ENCODE assay signal across 22 cellular contexts in the genomic region with DNA sequence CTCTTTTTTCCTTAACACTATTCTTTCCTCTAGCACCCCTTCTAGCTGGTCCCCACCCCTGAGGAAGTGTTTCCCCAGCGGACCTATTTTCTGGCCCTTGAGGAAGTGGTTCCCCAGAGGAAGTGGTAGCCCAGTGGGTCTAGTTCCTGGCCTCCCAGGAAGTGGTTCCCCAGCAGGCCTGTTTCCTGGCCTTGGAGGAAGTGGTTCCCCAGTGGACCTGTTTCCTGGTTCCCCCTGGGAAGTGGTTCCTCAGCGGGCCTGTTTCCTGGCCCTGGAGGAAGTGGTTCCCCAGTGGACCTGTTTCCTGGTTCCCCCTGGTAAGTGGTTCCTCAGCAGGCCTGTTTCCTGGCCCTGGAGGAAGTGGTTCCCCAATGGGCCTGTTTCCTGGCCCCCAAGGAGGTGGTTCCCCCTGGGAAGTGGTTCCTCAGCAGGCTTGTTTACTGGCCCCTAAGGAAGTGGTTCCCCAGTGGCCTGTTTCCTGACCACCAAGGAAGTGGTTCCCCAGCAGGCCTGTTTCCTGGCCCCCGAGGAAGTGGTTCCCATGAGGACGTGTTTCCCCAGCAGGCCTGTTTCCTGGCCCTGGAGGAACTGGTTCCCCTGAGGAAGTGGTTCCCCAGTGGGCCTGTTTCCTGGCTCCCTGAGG. TPM values are rescaled to one million over a fixed set of nuclear protein-coding genes. Genes with fewer than 3 reads are reported as not detected.
A peak's percentile ranks its signal among the peaks of the same experiment; 100 is the strongest.
DNase-seq lines count a peak whose midpoint lies in the region; ATAC-seq and TF ChIP-seq lines count a peak whose summit lies in the region.
"Had no signal": no experiment of that assay in that cellular context is flagged by ENCODE, and none has a peak within 500 bp of the region (broad histone marks: within the 10 kb centered on the region; RNA-seq: fewer than 3 reads in every experiment).

No MANE protein-coding gene starts in this region.

- no peak overlapping the region for H3K27ac Mint-ChIP-seq in activated naive CD4-positive, alpha-beta T cell treated with anti-CD3 and anti-CD28 coated beads for 36 hours
- peak overlapping the region; percentile 92 for H3K27ac Mint-ChIP-seq in activated CD8-positive, alpha-beta T cell treated with anti-CD3 and anti-CD28 coated beads, Interleukin-2, amount 10 ng/mL, durations not matched to agents 7 days and 5 days
- peak overlapping the region; percentile 73 to 77 for H3K27ac Mint-ChIP-seq in natural killer cell treated with Interleukin-12 subunit alpha and Interleukin-12 subunit beta and Interleukin-15 and Interleukin-18, amount 100 ng/mL, for 72 hours
- H3K27ac Mint-ChIP-seq: HFFc6, mesothelial cell of epicardium had no signal

- H3K27me3 ChIP-seq in DOHH2 (ENCODE audit: control insufficient read depth, low read length) = peaks cover 9% of the 10 kb centered on the region
- H3K27me3 ChIP-seq: esophagus muscularis mucosa, neural progenitor cell, vagina had no signal

- H3K27ac ChIP-seq in DOHH2 (ENCODE audit: low read depth, low read length) = peak overlapping the region; percentile 24; the same call in 1 of the 2 replicates
- H3K27ac ChIP-seq: esophagus muscularis mucosa, neural progenitor cell, prostate gland, vagina had no signal

- peak; percentile 16 for DNase-seq in activated naive CD4-positive, alpha-beta T cell treated with anti-CD3 and anti-CD28 coated beads for 36 hours
- no peak for DNase-seq in activated naive CD4-positive, alpha-beta T cell treated with Interleukin-2 at 50 U/mL for 16 hours
- peak; percentile 38 for DNase-seq in activated CD8-positive, alpha-beta T cell treated with anti-CD3 and anti-CD28 coated beads, Interleukin-2, amount 10 ng/mL, durations not matched to agents 7 days and 5 days
- no peak for DNase-seq in natural killer cell treated with Interleukin-12 subunit alpha and Interleukin-12 subunit beta and Interleukin-15 and Interleukin-18, amount 100 ng/mL, for 72 hours (ENCODE audit: low spot score)
- DNase-seq in RPMI8226 = no peak
- DNase-seq: activated CD4-positive, alpha-beta T cell treated with anti-CD3 and anti-CD28 coated beads, Interleukin-2, amount 50 U/mL, for 4 hours; anterior cingulate cortex; HFFc6; NCI-H2029 treated with DMSO at 0.1 percent for 48 hours; NCI-H446 treated with DMSO at 0.1 percent for 48 hours; Right ventricle myocardium superior; stimulated activated CD4-positive, alpha-beta T cell treated with anti-CD3 and anti-CD28 coated beads, Interleukin-2, amount 100 ng/mL, for 48 hours; substantia nigra had no signal

- TF ChIP-seq CTCF in DOHH2 (IDR thresholded peaks at IDR 0.05; ENCODE audit: low read depth, low read length, poor library complexity, severe bottlenecking) = no peak

- POLR2A ChIA-PET in activated CD8-positive, alpha-beta T cell treated with anti-CD3 and anti-CD28 coated beads, Interleukin-2, amount 10 ng/mL, durations not matched to agents 7 days and 5 days (lab: Charles Lee) = interaction anchor here (0.6 kb wide), 1 partner anchor 416 kb away, joined by 3 read pairs; no protein-coding TSS in a partner anchor

- H3K9me3 ChIP-seq in DOHH2 (ENCODE audit: control insufficient read depth, insufficient read depth, low read length) = peaks cover 5% of the 10 kb centered on the region; the same call in 1 of the 2 replicates
- H3K9me3 ChIP-seq: esophagus muscularis mucosa, prostate gland, vagina had no signal

- peaks cover 18% of the 10 kb centered on the region for H3K4me1 ChIP-seq in DOHH2 (ENCODE audit: control insufficient read depth, low read length)
- H3K4me1 ChIP-seq: neural progenitor cell, prostate gland, vagina had no signal

- H3F3A ChIP-seq in DOHH2 (ENCODE audit: control insufficient read depth, insufficient read depth) = peaks cover 7% of the 10 kb centered on the region; the same call in 1 of the 2 replicates

- H3K4me3 ChIP-seq in DOHH2 (ENCODE audit: low read length) = no peak overlapping the region
- H3K4me3 ChIP-seq: esophagus muscularis mucosa, K562, neural progenitor cell, prostate gland, vagina had no signal

- no peaks in the 10 kb centered on the region for H3K36me3 ChIP-seq in DOHH2 (ENCODE audit: control insufficient read depth, low read length)
- H3K36me3 ChIP-seq: esophagus muscularis mucosa, neural progenitor cell, prostate gland, vagina had no signal

- H3K4me3 Mint-ChIP-seq in activated naive CD4-positive, alpha-beta T cell treated with anti-CD3 and anti-CD28 coated beads for 36 hours = no peak overlapping the region
- no peak overlapping the region for H3K4me3 Mint-ChIP-seq in activated CD8-positive, alpha-beta T cell treated with anti-CD3 and anti-CD28 coated beads, Interleukin-2, amount 10 ng/mL, durations not matched to agents 7 days and 5 days
- H3K4me3 Mint-ChIP-seq in natural killer cell treated with Interleukin-12 subunit alpha and Interleukin-12 subunit beta and Interleukin-15 and Interleukin-18, amount 100 ng/mL, for 72 hours = no peak overlapping the region
- H3K4me3 Mint-ChIP-seq: HFFc6, mesothelial cell of epicardium, neural progenitor cell had no signal

- CTCF ChIA-PET in activated naive CD4-positive, alpha-beta T cell treated with anti-CD3 and anti-CD28 coated beads for 36 hours (lab: Charles Lee) = no interaction called here
- CTCF ChIA-PET in activated CD8-positive, alpha-beta T cell treated with anti-CD3 and anti-CD28 coated beads, Interleukin-2, amount 10 ng/mL, durations not matched to agents 7 days and 5 days (lab: Charles Lee) = no interaction called here

- H3K4me1 Mint-ChIP-seq in activated naive CD4-positive, alpha-beta T cell treated with anti-CD3 and anti-CD28 coated beads for 36 hours (ENCODE audit: low read depth) = peaks cover 4% of the 10 kb centered on the region
- peaks cover 5% of the 10 kb centered on the region for H3K4me1 Mint-ChIP-seq in activated CD8-positive, alpha-beta T cell treated with anti-CD3 and anti-CD28 coated beads, Interleukin-2, amount 10 ng/mL, durations not matched to agents 7 days and 5 days (ENCODE audit: low read depth)
- peaks cover 7 to 11% of the 10 kb centered on the region in 2 donors for H3K4me1 Mint-ChIP-seq in natural killer cell treated with Interleukin-12 subunit alpha and Interleukin-12 subunit beta and Interleukin-15 and Interleukin-18, amount 100 ng/mL, for 72 hours (ENCODE audit: low read depth in 2 of 2)
- H3K4me1 Mint-ChIP-seq: mesothelial cell of epicardium had no signal

- peaks cover 2% of the 10 kb centered on the region for H3K9me3 Mint-ChIP-seq in activated naive CD4-positive, alpha-beta T cell treated with anti-CD3 and anti-CD28 coated beads for 36 hours
- peaks cover 9% of the 10 kb centered on the region for H3K9me3 Mint-ChIP-seq in activated CD8-positive, alpha-beta T cell treated with anti-CD3 and anti-CD28 coated beads, Interleukin-2, amount 10 ng/mL, durations not matched to agents 7 days and 5 days (ENCODE audit: insufficient read depth)
- H3K9me3 Mint-ChIP-seq in natural killer cell treated with Interleukin-12 subunit alpha and Interleukin-12 subunit beta and Interleukin-15 and Interleukin-18, amount 100 ng/mL, for 72 hours = peaks cover 3% of the 10 kb centered on the region
- H3K9me3 Mint-ChIP-seq: mesothelial cell of epicardium, neural progenitor cell had no signal

- intact Hi-C loops in activated naive CD4-positive, alpha-beta T cell treated with anti-CD3 and anti-CD28 coated beads for 36 hours (cut with micrococcal nuclease) = no loop called here

- H3K27me3 Mint-ChIP-seq in activated naive CD4-positive, alpha-beta T cell treated with anti-CD3 and anti-CD28 coated beads for 36 hours (ENCODE audit: low read depth) = no peaks in the 10 kb centered on the region
- H3K27me3 Mint-ChIP-seq in activated CD8-positive, alpha-beta T cell treated with anti-CD3 and anti-CD28 coated beads, Interleukin-2, amount 10 ng/mL, durations not matched to agents 7 days and 5 days (ENCODE audit: low read depth) = peaks cover 4% of the 10 kb centered on the region
- H3K27me3 Mint-ChIP-seq in natural killer cell treated with Interleukin-12 subunit alpha and Interleukin-12 subunit beta and Interleukin-15 and Interleukin-18, amount 100 ng/mL, for 72 hours = no peaks in the 10 kb centered on the region

- no peak overlapping the region for H3K4me2 ChIP-seq in DOHH2 (ENCODE audit: low read length)
- H3K4me2 ChIP-seq: neural progenitor cell had no signal

- no peaks in the 10 kb centered on the region for H3K79me2 ChIP-seq in DOHH2 (ENCODE audit: control insufficient read depth, low read length)

- no peaks in the 10 kb centered on the region for H4K20me1 ChIP-seq in DOHH2 (ENCODE audit: control insufficient read depth, insufficient read depth, low read depth, low read length)

- no peaks in the 10 kb centered on the region for H3K36me3 Mint-ChIP-seq in activated naive CD4-positive, alpha-beta T cell treated with anti-CD3 and anti-CD28 coated beads for 36 hours (ENCODE audit: low read depth)
- peaks cover 3% of the 10 kb centered on the region for H3K36me3 Mint-ChIP-seq in activated CD8-positive, alpha-beta T cell treated with anti-CD3 and anti-CD28 coated beads, Interleukin-2, amount 10 ng/mL, durations not matched to agents 7 days and 5 days (ENCODE audit: low read depth)
- H3K36me3 Mint-ChIP-seq in natural killer cell treated with Interleukin-12 subunit alpha and Interleukin-12 subunit beta and Interleukin-15 and Interleukin-18, amount 100 ng/mL, for 72 hours = peaks cover 6% of the 10 kb centered on the region
- H3K36me3 Mint-ChIP-seq: mesothelial cell of epicardium had no signal

- no peak for ATAC-seq in activated CD8-positive, alpha-beta T cell treated with anti-CD3 and anti-CD28 coated beads, Interleukin-2, amount 10 ng/mL, durations not matched to agents 7 days and 5 days
- ATAC-seq in natural killer cell treated with Interleukin-12 subunit alpha and Interleukin-12 subunit beta and Interleukin-15 and Interleukin-18, amount 100 ng/mL, for 72 hours = no peak
- no peak for ATAC-seq in GM19463 (IDR thresholded peaks at IDR 0.05; ENCODE audit: unreplicated experiment)
- ATAC-seq in HG03469 (IDR thresholded peaks at IDR 0.05; ENCODE audit: unreplicated experiment) = no peak
- ATAC-seq: K562 had no signal

- no peaks in the 10 kb centered on the region for H3K9me2 ChIP-seq in DOHH2 (replicated peaks; ENCODE audit: control insufficient read depth, low read length)

RNA-seq across cellular contexts. Expression of a gene that starts 58.3 kb away (rescaled TPM):
- under 1 TPM; 0.31 to 0.47 TPM for total RNA-seq in activated naive CD4-positive, alpha-beta T cell treated with anti-CD3 and anti-CD28 coated beads for 36 hours
- not detected for total RNA-seq in activated CD8-positive, alpha-beta T cell treated with anti-CD3 and anti-CD28 coated beads, Interleukin-2, amount 10 ng/mL, durations not matched to agents 7 days and 5 days
- under 1 TPM; 0.10 to 0.20 TPM for total RNA-seq in natural killer cell treated with Interleukin-12 subunit alpha and Interleukin-12 subunit beta and Interleukin-15 and Interleukin-18, amount 100 ng/mL, for 72 hours
- total RNA-seq: HFFc6 had no signal

Comparison
In these comparisons a context has a peak if more than half of its experiments do, and no peak if none do; other contexts are left out.
1. DNase-seq: peak in activated naive CD4-positive, alpha-beta T cell treated with anti-CD3 and anti-CD28 coated beads for 36 hours (single experiment) and activated CD8-positive, alpha-beta T cell treated with anti-CD3 and anti-CD28 coated beads, Interleukin-2, amount 10 ng/mL, durations not matched to agents 7 days and 5 days (single experiment); none in activated naive CD4-positive, alpha-beta T cell treated with Interleukin-2 at 50 U/mL for 16 hours (single experiment), natural killer cell treated with Interleukin-12 subunit alpha and Interleukin-12 subunit beta and Interleukin-15 and Interleukin-18, amount 100 ng/mL, for 72 hours (single experiment) and RPMI8226 (single experiment).